ENCODE assay signal across 1 cellular context in genomic region chr22:21055564-21055834, GRCh38.
TF ChIP-seq lines count a peak whose summit lies in the region.

No MANE protein-coding gene starts in this region.

TF ChIP-seq in GM23338, 12 proteins besides CTCF, POLR2A, EP300 and RAD21:
- no peak for TF ChIP-seq STAT1 (IDR thresholded peaks at IDR 0.05; ENCODE audit: unreplicated experiment)
